1 cellular context compared by ENCODE assay signal in the genomic region with DNA sequence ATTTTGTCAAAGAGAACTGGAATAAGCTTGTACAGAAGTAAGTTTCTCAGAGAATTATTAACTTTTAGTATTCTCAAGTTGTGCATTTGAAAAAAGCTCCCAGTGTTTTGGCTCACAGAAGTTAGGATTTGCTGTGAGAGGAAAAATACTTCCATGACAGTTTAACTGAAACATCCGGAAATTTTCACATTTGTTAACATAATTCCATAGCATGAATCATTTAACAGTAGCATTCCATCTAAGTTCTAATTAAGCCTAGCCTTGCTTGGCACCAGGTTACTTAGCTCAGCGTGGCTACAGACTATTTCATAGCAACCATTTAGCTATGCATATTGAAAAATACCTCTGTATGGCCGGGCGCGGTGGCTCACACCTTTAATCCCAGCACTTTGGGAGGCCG.
TF ChIP-seq lines count a peak whose summit lies in the region.

No MANE protein-coding gene starts in this region.

TF ChIP-seq in IMR-90, 13 proteins besides CTCF, POLR2A, EP300 and RAD21:
- TF ChIP-seq MAFK (IDR thresholded peaks at IDR 0.05; ENCODE audit: low read depth, low read length) (no peak), RCOR1 (IDR thresholded peaks at IDR 0.05; ENCODE audit: insufficient replicate concordance, low read length) (no peak), CEBPB (IDR thresholded peaks at IDR 0.05; ENCODE audit: low read depth, low read length) (no peak), MAZ (IDR thresholded peaks at IDR 0.05; ENCODE audit: borderline replicate concordance, low read depth, low read length) (no peak), RFX5 (IDR thresholded peaks at IDR 0.05; ENCODE audit: low read depth, low read length) (no peak), CHD1 (IDR thresholded peaks at IDR 0.05; ENCODE audit: low read depth, low read length) (no peak), BHLHE40 (IDR thresholded peaks at IDR 0.05; ENCODE audit: low read depth, low read length) (no peak), NFE2L2 (IDR thresholded peaks at IDR 0.05; ENCODE audit: low read depth, low read length) (no peak), MXI1 (IDR thresholded peaks at IDR 0.05; ENCODE audit: borderline replicate concordance, low read depth, low read length) (no peak)
- TF ChIP-seq, protein P1, sequence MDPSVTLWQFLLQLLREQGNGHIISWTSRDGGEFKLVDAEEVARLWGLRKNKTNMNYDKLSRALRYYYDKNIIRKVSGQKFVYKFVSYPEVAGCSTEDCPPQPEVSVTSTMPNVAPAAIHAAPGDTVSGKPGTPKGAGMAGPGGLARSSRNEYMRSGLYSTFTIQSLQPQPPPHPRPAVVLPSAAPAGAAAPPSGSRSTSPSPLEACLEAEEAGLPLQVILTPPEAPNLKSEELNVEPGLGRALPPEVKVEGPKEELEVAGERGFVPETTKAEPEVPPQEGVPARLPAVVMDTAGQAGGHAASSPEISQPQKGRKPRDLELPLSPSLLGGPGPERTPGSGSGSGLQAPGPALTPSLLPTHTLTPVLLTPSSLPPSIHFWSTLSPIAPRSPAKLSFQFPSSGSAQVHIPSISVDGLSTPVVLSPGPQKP (IDR thresholded peaks at IDR 0.05; ENCODE audit: borderline replicate concordance, low read depth, low read length) = no peak
TF ChIP-seq in IMR-90: peak in this region for 0.
